Comparison of ENCODE assay signal across 28 cellular contexts in the genomic region with DNA sequence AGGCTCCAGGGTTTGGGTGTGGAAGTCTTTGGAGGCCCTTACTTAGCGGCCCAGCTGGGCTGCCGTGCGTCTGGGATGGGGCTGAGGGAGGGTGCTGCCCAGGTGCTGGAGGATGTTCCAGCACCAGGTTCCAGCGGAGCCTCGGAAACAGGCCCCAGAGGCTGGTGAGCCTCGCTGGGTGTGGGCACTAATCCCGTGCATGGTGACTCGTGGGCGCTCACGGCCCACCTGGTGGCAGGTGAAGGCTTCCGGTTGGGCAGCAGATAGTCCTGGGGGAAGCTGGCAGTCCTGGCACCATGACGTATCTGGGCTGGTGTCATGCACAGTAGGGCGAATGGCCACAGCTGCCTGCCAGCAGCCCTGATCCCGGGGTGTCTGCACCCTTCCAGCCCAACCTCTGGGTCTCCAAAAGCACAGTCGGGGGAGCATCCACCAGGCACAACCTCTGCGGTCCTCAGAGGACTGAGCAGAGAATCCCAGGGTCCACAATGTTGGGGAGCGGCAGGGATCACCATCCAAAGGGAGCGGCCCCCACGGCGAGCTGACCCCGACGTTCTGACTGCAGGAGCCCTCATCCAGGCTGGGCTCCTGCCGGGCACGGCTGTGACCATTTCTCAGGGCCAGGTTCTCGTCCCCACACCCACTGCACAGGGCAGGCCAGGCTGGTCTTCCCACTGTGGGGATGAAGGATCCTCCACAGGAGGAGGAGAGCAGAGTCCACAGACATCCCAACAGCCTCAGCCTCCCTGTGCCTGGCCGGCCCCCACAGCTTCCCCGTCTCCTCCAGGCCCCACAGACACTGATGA. TPM values are rescaled to one million over a fixed set of nuclear protein-coding genes. Genes with fewer than 3 reads are reported as not detected.
DNase-seq lines count a peak whose midpoint lies in the region; ATAC-seq and TF ChIP-seq lines count a peak whose summit lies in the region.
"Had no signal": no experiment of that assay in that cellular context is flagged by ENCODE, and none has a peak within 500 bp of the region (broad histone marks: within the 10 kb centered on the region; RNA-seq: fewer than 3 reads in every experiment).

No MANE protein-coding gene starts in this region.

- H3K27me3 ChIP-seq in AG04450 (ENCODE audit: control insufficient read depth, insufficient read depth, low read length): no peaks in the 10 kb centered on the region
- H3K27me3 ChIP-seq in esophagus muscularis mucosa: no peaks in the 10 kb centered on the region
- H3K27me3 ChIP-seq: heart right ventricle had no signal

- no peak for TF ChIP-seq EP300 in esophagus muscularis mucosa (IDR thresholded peaks at IDR 0.05)

- intact Hi-C loops in esophagus muscularis mucosa (cut with DNase I) (no loop called here), posterior vena cava (cut with DNase I) (no loop called here)
- intact Hi-C loops in activated T-helper 2 cell treated with anti-CD3 and anti-CD28 coated beads, Interferon-gamma antibody, Interleukin-2, Interleukin-4, amounts not matched to agents 10 μg/mL and 5 μg/mL and 100 μg/mL, durations not matched to agents 14 hours and 24 hours and 36 hours (cut with micrococcal nuclease): no loop called here
- intact Hi-C loops in activated CD4-positive, alpha-beta T cell treated with anti-CD3 and anti-CD28 coated beads for 36 hours (cut with DNase I, micrococcal nuclease): no loop called here

- no peak for TF ChIP-seq CTCF in AG04450 (IDR thresholded peaks at IDR 0.05; ENCODE audit: low read depth, low read length)
- no peak for TF ChIP-seq CTCF in esophagus muscularis mucosa (IDR thresholded peaks at IDR 0.05)

- H3K9me3 ChIP-seq in AG04450 (ENCODE audit: control insufficient read depth, insufficient read depth, low read length) (peaks cover 53% of the 10 kb centered on the region; the same call in 1 of the 2 replicates), esophagus muscularis mucosa (no peaks in the 10 kb centered on the region)
- H3K9me3 ChIP-seq: A549, heart right ventricle, prostate gland had no signal

- no peak overlapping the region for H3K4me3 ChIP-seq in AG04450 (ENCODE audit: low read depth, low read length)
- H3K4me3 ChIP-seq in esophagus muscularis mucosa: no peak overlapping the region
- H3K4me3 ChIP-seq: A549, coronary artery, heart right ventricle, prostate gland had no signal

- H3K4me3 Mint-ChIP-seq in activated T-helper 2 cell treated with anti-CD3 and anti-CD28 coated beads, Interferon-gamma antibody, Interleukin-2, Interleukin-4, amounts not matched to agents 10 μg/mL and 5 μg/mL and 100 μg/mL, durations not matched to agents 14 hours and 24 hours and 36 hours (ENCODE audit: low read depth): no peak overlapping the region
- no peak overlapping the region for H3K4me3 Mint-ChIP-seq in activated CD4-positive, alpha-beta T cell treated with anti-CD3 and anti-CD28 coated beads for 36 hours
- H3K4me3 Mint-ChIP-seq: activated naive CD8-positive, alpha-beta T cell; CD4-positive, alpha-beta memory T cell; T-helper 2 cell treated with Interferon-gamma antibody and Interleukin-4, amounts not matched to agents 5 μg/mL and 100 μg/mL, for 36 hours had no signal

- H3K27me3 Mint-ChIP-seq in activated T-helper 2 cell treated with anti-CD3 and anti-CD28 coated beads, Interferon-gamma antibody, Interleukin-2, Interleukin-4, amounts not matched to agents 10 μg/mL and 5 μg/mL and 100 μg/mL, durations not matched to agents 14 hours and 24 hours and 36 hours (ENCODE audit: low read depth): no peaks in the 10 kb centered on the region
- H3K27me3 Mint-ChIP-seq in activated CD4-positive, alpha-beta T cell treated with anti-CD3 and anti-CD28 coated beads for 36 hours: no peaks in the 10 kb centered on the region
- H3K27me3 Mint-ChIP-seq: activated naive CD8-positive, alpha-beta T cell had no signal

- no peak for TF ChIP-seq POLR2A in esophagus muscularis mucosa (IDR thresholded peaks at IDR 0.05; ENCODE audit: low read depth)

- CTCF ChIA-PET in AG04450 (lab: Charles Lee): interaction anchor here (1.4 kb wide), 1 partner anchor 13 kb away, joined by 3 read pairs; no protein-coding TSS in a partner anchor
- CTCF ChIA-PET in activated CD4-positive, alpha-beta T cell treated with anti-CD3 and anti-CD28 coated beads for 36 hours (lab: Charles Lee): no interaction called here

- H3K36me3 ChIP-seq in esophagus muscularis mucosa: peaks cover 40 to 63% (median 53%) of the 10 kb centered on the region in 4 donors
- H3K36me3 ChIP-seq: prostate gland had no signal

- H3K36me3 Mint-ChIP-seq in activated T-helper 2 cell treated with anti-CD3 and anti-CD28 coated beads, Interferon-gamma antibody, Interleukin-2, Interleukin-4, amounts not matched to agents 10 μg/mL and 5 μg/mL and 100 μg/mL, durations not matched to agents 14 hours and 24 hours and 36 hours (ENCODE audit: low read depth): no peaks in the 10 kb centered on the region
- H3K36me3 Mint-ChIP-seq in activated CD4-positive, alpha-beta T cell treated with anti-CD3 and anti-CD28 coated beads for 36 hours (ENCODE audit: low read depth): no peaks in the 10 kb centered on the region
- H3K36me3 Mint-ChIP-seq: activated naive CD8-positive, alpha-beta T cell; CD4-positive, alpha-beta memory T cell had no signal

- DNase-seq in AG04450 (ENCODE audit: low read depth, low spot score) (no peak), esophagus muscularis mucosa (ENCODE audit: extremely low spot score) (no peak), left lobe of liver (ENCODE audit: low spot score) (peak; percentile 52), posterior vena cava (ENCODE audit: low spot score) (peak; percentile 73), GM03348 (ENCODE audit: low spot score) (no peak)
- DNase-seq in activated T-helper 2 cell treated with anti-CD3 and anti-CD28 coated beads, Interferon-gamma antibody, Interleukin-2, Interleukin-4, amounts not matched to agents 10 μg/mL and 5 μg/mL and 100 μg/mL, durations not matched to agents 14 hours and 24 hours and 36 hours (ENCODE audit: low spot score): no peak
- DNase-seq in activated CD4-positive, alpha-beta T cell treated with anti-CD3 and anti-CD28 coated beads for 36 hours: no peak
- DNase-seq in activated CD4-positive, CD25-positive, alpha-beta regulatory T cell treated with anti-CD3 and anti-CD28 coated beads, Interleukin-2, amount 50 U/mL, for 72 hours: no peak
- DNase-seq: activated CD4-positive, alpha-beta T cell treated with anti-CD3 and anti-CD28 coated beads for 4 hours; activated effector memory CD4-positive, alpha-beta T cell treated with Interleukin-2 at 50 U/mL for 16 hours; anterior cingulate cortex; DND-41; effector memory CD4-positive, alpha-beta T cell; GF-D8; NCI-H146; NCI-H2107; NCI-H748 treated with DMSO at 0.1 percent for 48 hours; SIG-M5; stimulated activated naive CD4-positive, alpha-beta T cell had no signal

- ATAC-seq in left lobe of liver: no peak
- ATAC-seq in activated CD4-positive, alpha-beta T cell treated with anti-CD3 and anti-CD28 coated beads for 36 hours: no peak
- ATAC-seq: A549, Panc1 had no signal

- WGBS in esophagus muscularis mucosa: 69% methylated on average over 16 of the region's 27 CpGs

- H3K27ac Mint-ChIP-seq in activated T-helper 2 cell treated with anti-CD3 and anti-CD28 coated beads, Interferon-gamma antibody, Interleukin-2, Interleukin-4, amounts not matched to agents 10 μg/mL and 5 μg/mL and 100 μg/mL, durations not matched to agents 14 hours and 24 hours and 36 hours: no peak overlapping the region
- H3K27ac Mint-ChIP-seq in activated CD4-positive, alpha-beta T cell treated with anti-CD3 and anti-CD28 coated beads for 36 hours: no peak overlapping the region
- H3K27ac Mint-ChIP-seq: activated naive CD8-positive, alpha-beta T cell; CD4-positive, alpha-beta memory T cell; T-helper 2 cell treated with Interferon-gamma antibody and Interleukin-4, amounts not matched to agents 5 μg/mL and 100 μg/mL, for 36 hours had no signal

- H3K9me3 Mint-ChIP-seq in activated T-helper 2 cell treated with anti-CD3 and anti-CD28 coated beads, Interferon-gamma antibody, Interleukin-2, Interleukin-4, amounts not matched to agents 10 μg/mL and 5 μg/mL and 100 μg/mL, durations not matched to agents 14 hours and 24 hours and 36 hours: no peaks in the 10 kb centered on the region
- H3K9me3 Mint-ChIP-seq in activated CD4-positive, alpha-beta T cell treated with anti-CD3 and anti-CD28 coated beads for 36 hours (ENCODE audit: low read depth): no peaks in the 10 kb centered on the region
- H3K9me3 Mint-ChIP-seq: CD4-positive, alpha-beta memory T cell; T-helper 2 cell treated with Interferon-gamma antibody and Interleukin-4, amounts not matched to agents 5 μg/mL and 100 μg/mL, for 36 hours had no signal

- H3K4me1 Mint-ChIP-seq in activated T-helper 2 cell treated with anti-CD3 and anti-CD28 coated beads, Interferon-gamma antibody, Interleukin-2, Interleukin-4, amounts not matched to agents 10 μg/mL and 5 μg/mL and 100 μg/mL, durations not matched to agents 14 hours and 24 hours and 36 hours (ENCODE audit: low read depth): no peaks in the 10 kb centered on the region
- no peaks in the 10 kb centered on the region for H3K4me1 Mint-ChIP-seq in activated CD4-positive, alpha-beta T cell treated with anti-CD3 and anti-CD28 coated beads for 36 hours

- POLR2A ChIA-PET in AG04450 (lab: Yijun Ruan, JAX): interaction anchor here (0.6 to 1.3 kb wide), 4 partner anchors 9 to 156 kb away, joined by 3 to 4 read pairs (median 4); partner anchors contain the start of gene COL6A1
- POLR2A ChIA-PET in activated CD4-positive, alpha-beta T cell treated with anti-CD3 and anti-CD28 coated beads for 36 hours (lab: Charles Lee): no interaction called here

- H3K27ac ChIP-seq in AG04450 (ENCODE audit: low read depth, low read length): peak overlapping the region; percentile 31
- peak overlapping the region; percentile 40 to 69 (median 52) for H3K27ac ChIP-seq in esophagus muscularis mucosa (replicated peaks in 1 of 4)
- H3K27ac ChIP-seq: A549, epithelial cell of prostate, prostate gland had no signal

- peaks cover 0 to 33% (median 21%) of the 10 kb centered on the region in 4 donors for H3K4me1 ChIP-seq in esophagus muscularis mucosa
- H3K4me1 ChIP-seq: A549, prostate gland had no signal

RNA-seq across cellular contexts. Expression of gene FTCD, which starts 25.3 kb away (rescaled TPM):
- polyA plus RNA-seq in AG04450 (2011; rRNA removed): not detected in 2 replicates
- polyA minus RNA-seq in AG04450 (2011; rRNA and poly(A)+ RNA removed): not detected in 2 replicates
- total RNA-seq in esophagus muscularis mucosa (1 to 10 TPM in 2 of 4 donors, under 1 TPM in 1, not detected in 1; 0.26 to 2.5 (median 1.2) TPM), left lobe of liver (668 TPM), posterior vena cava (1 to 10 TPM in 1 of 2 donors, under 1 TPM in 1; 0.29 to 1.2 TPM)
- total RNA-seq in activated T-helper 2 cell treated with anti-CD3 and anti-CD28 coated beads, Interferon-gamma antibody, Interleukin-2, Interleukin-4, amounts not matched to agents 10 μg/mL and 5 μg/mL and 100 μg/mL, durations not matched to agents 14 hours and 24 hours and 36 hours: 0.14 and 0.23 TPM in 2 replicates
- total RNA-seq in activated CD4-positive, alpha-beta T cell treated with anti-CD3 and anti-CD28 coated beads for 36 hours: under 1 TPM; 0.16 to 0.23 TPM
- polyA plus RNA-seq: A549; CD4-positive, alpha-beta memory T cell had no signal

RNA-seq across cellular contexts. Expression of gene COL6A2, which starts 32.1 kb away (rescaled TPM):
- polyA plus RNA-seq in AG04450 (2011; rRNA removed): 454 and 676 TPM in 2 replicates
- 266 and 343 TPM in 2 replicates for polyA minus RNA-seq in AG04450 (2011; rRNA and poly(A)+ RNA removed)
- total RNA-seq in esophagus muscularis mucosa (1,000 to 10,000 TPM in 2 of 4 donors, 100 to 1,000 TPM in 2; 942 to 1,525 (median 1,202) TPM), left lobe of liver (34.9 TPM), posterior vena cava (1,000 to 10,000 TPM; 1,504 to 1,642 TPM)
- total RNA-seq in activated T-helper 2 cell treated with anti-CD3 and anti-CD28 coated beads, Interferon-gamma antibody, Interleukin-2, Interleukin-4, amounts not matched to agents 10 μg/mL and 5 μg/mL and 100 μg/mL, durations not matched to agents 14 hours and 24 hours and 36 hours: 2.2 TPM in 2 replicates
- total RNA-seq in activated CD4-positive, alpha-beta T cell treated with anti-CD3 and anti-CD28 coated beads for 36 hours: 1 to 10 TPM; 3.3 to 3.4 TPM

RNA-seq across cellular contexts. Expression of gene SPATC1L, which starts 54.2 kb away (rescaled TPM):
- polyA plus RNA-seq in AG04450 (2011; rRNA removed): 1.6 and 2.9 TPM in 2 replicates
- polyA minus RNA-seq in AG04450 (2011; rRNA and poly(A)+ RNA removed): 1.8 and 2.3 TPM in 2 replicates
- 10 to 100 TPM in 1 of 4 donors, 1 to 10 TPM in 3; 1.3 to 22.0 (median 7.0) TPM for total RNA-seq in esophagus muscularis mucosa
- total RNA-seq in left lobe of liver: 0.40 TPM
- 10 to 100 TPM in 1 of 2 donors, 1 to 10 TPM in 1; 8.4 to 10.9 TPM for total RNA-seq in posterior vena cava
- 13.9 and 14.7 TPM in 2 replicates for total RNA-seq in activated T-helper 2 cell treated with anti-CD3 and anti-CD28 coated beads, Interferon-gamma antibody, Interleukin-2, Interleukin-4, amounts not matched to agents 10 μg/mL and 5 μg/mL and 100 μg/mL, durations not matched to agents 14 hours and 24 hours and 36 hours
- total RNA-seq in activated CD4-positive, alpha-beta T cell treated with anti-CD3 and anti-CD28 coated beads for 36 hours: 10 to 100 TPM in 1 of 2 experiments, 1 to 10 TPM in 1; 8.1 to 13.0 TPM

Comparison
In these comparisons a context has a peak if more than half of its experiments do, and no peak if none do; other contexts are left out.
1. DNase-seq: peak in left lobe of liver (single experiment) and posterior vena cava (single experiment); none in AG04450 (single experiment), esophagus muscularis mucosa (single experiment), activated T-helper 2 cell treated with anti-CD3 and anti-CD28 coated beads, Interferon-gamma antibody, Interleukin-2, Interleukin-4, amounts not matched to agents 10 μg/mL and 5 μg/mL and 100 μg/mL, durations not matched to agents 14 hours and 24 hours and 36 hours (single experiment), activated CD4-positive, alpha-beta T cell treated with anti-CD3 and anti-CD28 coated beads for 36 hours (single experiment), activated CD4-positive, CD25-positive, alpha-beta regulatory T cell treated with anti-CD3 and anti-CD28 coated beads, Interleukin-2, amount 50 U/mL, for 72 hours (single experiment) and GM03348 (single experiment).
2. RNA of gene FTCD, which starts 25.3 kb away (total RNA-seq): 668 TPM in left lobe of liver (single experiment); 0.26 to 2.5 TPM in esophagus muscularis mucosa, 0.29 to 1.2 TPM in posterior vena cava, 0.16 to 0.23 TPM in activated CD4-positive, alpha-beta T cell treated with anti-CD3 and anti-CD28 coated beads for 36 hours and 0.14 to 0.23 TPM in activated T-helper 2 cell treated with anti-CD3 and anti-CD28 coated beads, Interferon-gamma antibody, Interleukin-2, Interleukin-4, amounts not matched to agents 10 μg/mL and 5 μg/mL and 100 μg/mL, durations not matched to agents 14 hours and 24 hours and 36 hours; every median in the first group is over 100 times any median in the second.
3. RNA of gene COL6A2, which starts 32.1 kb away (total RNA-seq): 1,504 to 1,642 TPM in posterior vena cava and 942 to 1,525 TPM in esophagus muscularis mucosa; 34.9 TPM in left lobe of liver (single experiment), 3.3 to 3.4 TPM in activated CD4-positive, alpha-beta T cell treated with anti-CD3 and anti-CD28 coated beads for 36 hours and 2.2 TPM in activated T-helper 2 cell treated with anti-CD3 and anti-CD28 coated beads, Interferon-gamma antibody, Interleukin-2, Interleukin-4, amounts not matched to agents 10 μg/mL and 5 μg/mL and 100 μg/mL, durations not matched to agents 14 hours and 24 hours and 36 hours; every median in the first group is over 10 times any median in the second.